10 cellular contexts compared by ENCODE assay signal in genomic region chr6:143965503-143966171, GRCh38. TPM values are rescaled to one million over a fixed set of nuclear protein-coding genes. Genes with fewer than 3 reads are reported as not detected.
DNase-seq lines count a peak whose midpoint lies in the region; ATAC-seq and TF ChIP-seq lines count a peak whose summit lies in the region.
"Had no signal": no experiment of that assay in that cellular context is flagged by ENCODE, and none has a peak within 500 bp of the region (broad histone marks: within the 10 kb centered on the region; RNA-seq: fewer than 3 reads in every experiment).

No MANE protein-coding gene starts in this region.

- H3K27me3 Mint-ChIP-seq in brain (peaks cover 15% of the 10 kb centered on the region), mesothelial cell of epicardium (ENCODE audit: low read depth) (no peaks in the 10 kb centered on the region)
- H3K27me3 Mint-ChIP-seq: stimulated activated memory B cell treated with anti-CD40 and anti-IgM and Interleukin-4, amounts not matched to agents 10 μg/mL and 1 μg/mL and 100 μg/mL, for 72 hours had no signal

- H3K4me1 Mint-ChIP-seq in brain (peaks cover 92% of the 10 kb centered on the region), mesothelial cell of epicardium (peaks cover 85% of the 10 kb centered on the region)

- H3K9me3 Mint-ChIP-seq in brain = no peaks in the 10 kb centered on the region
- H3K9me3 Mint-ChIP-seq in mesothelial cell of epicardium = no peaks in the 10 kb centered on the region
- H3K9me3 Mint-ChIP-seq: activated T-cell treated with anti-CD3 and anti-CD28 coated beads, Interleukin-2, amount 50 U/mL, for 72 hours; stimulated activated memory B cell treated with anti-CD40 and anti-IgM and Interleukin-4, amounts not matched to agents 10 μg/mL and 1 μg/mL and 100 μg/mL, for 72 hours had no signal

- H3K27ac Mint-ChIP-seq in brain (peak overlapping the region; percentile 12 to 72 (median 53)), mesothelial cell of epicardium (peak overlapping the region; percentile 79)
- H3K27ac Mint-ChIP-seq: activated T-cell treated with anti-CD3 and anti-CD28 coated beads, Interleukin-2, amount 50 U/mL, for 72 hours; stimulated activated memory B cell treated with anti-CD40 and anti-IgM and Interleukin-4, amounts not matched to agents 10 μg/mL and 1 μg/mL and 100 μg/mL, for 72 hours had no signal

- peak overlapping the region in 1 of 5 experiments; percentile 31 for H3K4me3 Mint-ChIP-seq in brain
- no peak overlapping the region for H3K4me3 Mint-ChIP-seq in mesothelial cell of epicardium
- H3K4me3 Mint-ChIP-seq: activated T-cell treated with anti-CD3 and anti-CD28 coated beads, Interleukin-2, amount 50 U/mL, for 72 hours; stimulated activated memory B cell treated with anti-CD40 and anti-IgM and Interleukin-4, amounts not matched to agents 10 μg/mL and 1 μg/mL and 100 μg/mL, for 72 hours had no signal

- TF ChIP-seq CTCF in brain (conservative IDR thresholded peaks at IDR 0.05) = no peak
- no peak for TF ChIP-seq CTCF in mesothelial cell of epicardium (IDR thresholded peaks at IDR 0.05; ENCODE audit: unreplicated experiment)

- H3K36me3 Mint-ChIP-seq in brain = peaks cover 18% of the 10 kb centered on the region
- peaks cover 7% of the 10 kb centered on the region for H3K36me3 Mint-ChIP-seq in mesothelial cell of epicardium

- DNase-seq in ELR (ENCODE audit: low read depth) (peak; percentile 56), Kasumi-1 (lab: John Stamatoyannopoulos, UW) (peak; percentile 95 to 96), mesothelial cell of epicardium (ENCODE audit: low spot score in 2 of 2, unreplicated experiment in 2 of 2) (no peak), hepatic stellate cell (ENCODE audit: low spot score) (no peak)
- DNase-seq: activated T-cell treated with anti-CD3 and anti-CD28 coated beads, Interleukin-2, amount 50 U/mL, for 72 hours had no signal

- ATAC-seq in HG02588 (IDR thresholded peaks at IDR 0.05; ENCODE audit: unreplicated experiment) (no peak), GM18907 (IDR thresholded peaks at IDR 0.05; ENCODE audit: unreplicated experiment) (no peak), GM18511 (IDR thresholded peaks at IDR 0.05; ENCODE audit: unreplicated experiment) (no peak)
- ATAC-seq: activated T-cell treated with anti-CD3 and anti-CD28 coated beads, Interleukin-2, amount 50 U/mL, for 72 hours; stimulated activated memory B cell treated with anti-CD40 and anti-IgM and Interleukin-4, amounts not matched to agents 10 μg/mL and 1 μg/mL and 100 μg/mL, for 72 hours had no signal

RNA-seq across cellular contexts. Expression of gene PLAGL1, which starts 42.4 kb away (rescaled TPM):
- 0.58 TPM for polyA plus RNA-seq in brain (ENCODE audit: insufficient read depth, low read depth, low replicate concordance)
- total RNA-seq in mesothelial cell of epicardium = 158 to 164 TPM (median 161 TPM) in 3 replicates

Comparison
In these comparisons a context has a peak if more than half of its experiments do, and no peak if none do; other contexts are left out.
1. DNase-seq: peak in ELR (single experiment) and Kasumi-1 (2 of 2); none in mesothelial cell of epicardium (0 of 2) and hepatic stellate cell (single experiment).